In the genomic region with DNA sequence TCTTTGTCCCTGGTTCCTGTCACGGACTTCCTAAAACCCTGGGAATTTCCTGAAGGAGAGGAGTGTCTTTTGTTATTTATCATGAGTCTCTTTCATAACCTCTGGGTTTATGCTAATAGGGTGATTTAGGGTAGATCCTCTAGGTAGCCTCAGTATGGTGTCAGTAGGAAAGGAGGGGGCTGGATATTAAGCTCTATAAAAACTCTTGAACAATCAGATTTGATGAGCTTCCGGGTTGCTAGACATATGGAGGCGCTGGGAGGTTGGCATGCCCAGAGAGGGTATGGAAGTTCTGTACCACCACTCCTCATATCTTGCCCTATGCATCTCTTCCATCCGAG, we compare ENCODE assay signal across 8 cellular contexts. TPM values are rescaled to one million over a fixed set of nuclear protein-coding genes. Genes with fewer than 3 reads are reported as not detected.
A peak's percentile ranks its signal among the peaks of the same experiment; 100 is the strongest.
DNase-seq lines count a peak whose midpoint lies in the region; ATAC-seq and TF ChIP-seq lines count a peak whose summit lies in the region.

No MANE protein-coding gene starts in this region.

- H3K36me3 Mint-ChIP-seq in GM23338 (ENCODE audit: low read depth) (no peaks in the 10 kb centered on the region; the same call in 2 of the 3 replicates), progenitor cell of endocrine pancreas (ENCODE audit: insufficient read depth) (no peaks in the 10 kb centered on the region), chondrocyte (ENCODE audit: low read depth) (no peaks in the 10 kb centered on the region)

- H3K27ac Mint-ChIP-seq in GM23338 (no peak overlapping the region), progenitor cell of endocrine pancreas (no peak overlapping the region), chondrocyte (ENCODE audit: unreplicated experiment) (no peak overlapping the region)

- no peaks in the 10 kb centered on the region for H3K79me2 ChIP-seq in GM23338 (replicated peaks; ENCODE audit: insufficient read depth)

- no peaks in the 10 kb centered on the region for H4K20me1 ChIP-seq in GM23338 (replicated peaks; ENCODE audit: insufficient read depth)

- no peaks in the 10 kb centered on the region for H3K9me2 ChIP-seq in GM23338 (ENCODE audit: insufficient read depth)

- peak overlapping the region; percentile 47 for H3K4me2 ChIP-seq in GM23338

- peaks cover 17% of the 10 kb centered on the region; the same call in 1 of the 2 replicates for H3K4me1 ChIP-seq in GM23338 (ENCODE audit: insufficient read depth)

- H3K27me3 Mint-ChIP-seq in GM23338 (ENCODE audit: insufficient read depth, low read depth, poor library complexity): peaks cover 8% of the 10 kb centered on the region
- no peaks in the 10 kb centered on the region for H3K27me3 Mint-ChIP-seq in progenitor cell of endocrine pancreas
- no peaks in the 10 kb centered on the region for H3K27me3 Mint-ChIP-seq in chondrocyte (ENCODE audit: low read depth)

- DNase-seq in GM23338 (ENCODE audit: low spot score) (peak; percentile 17), fibroblast of mammary gland (ENCODE audit: low read depth) (no peak), progenitor cell of endocrine pancreas (ENCODE audit: low spot score, unreplicated experiment) (no peak), chondrocyte (ENCODE audit: low spot score) (no peak), NCI-H2107 treated with DMSO at 0.1 percent for 48 hours (lab: John Stamatoyannopoulos, UW; ENCODE audit: unreplicated experiment) (no peak)
- DNase-seq in activated CD4-positive, alpha-beta T cell treated with anti-CD3 and anti-CD28 coated beads, Interleukin-2, amount 50 U/mL, for 4 hours: no peak

- H3K36me3 ChIP-seq in GM23338 (ENCODE audit: insufficient read depth): no peaks in the 10 kb centered on the region

- peak overlapping the region; percentile 52; the same call in 1 of the 3 replicates for H3K4me3 Mint-ChIP-seq in GM23338
- peak overlapping the region; percentile 71 for H3K4me3 Mint-ChIP-seq in progenitor cell of endocrine pancreas (ENCODE audit: low read depth)
- H3K4me3 Mint-ChIP-seq in chondrocyte (ENCODE audit: unreplicated experiment): no peak overlapping the region

- H3K4me1 Mint-ChIP-seq in GM23338: peaks cover 18% of the 10 kb centered on the region
- H3K4me1 Mint-ChIP-seq in progenitor cell of endocrine pancreas (ENCODE audit: low read depth): peaks cover 14% of the 10 kb centered on the region
- peaks cover 7% of the 10 kb centered on the region for H3K4me1 Mint-ChIP-seq in chondrocyte (ENCODE audit: low read depth)

- peak overlapping the region; percentile 56; the same call in 1 of the 2 replicates for H2AFZ ChIP-seq in GM23338

- no peak overlapping the region for H3K27ac ChIP-seq in GM23338 (ENCODE audit: low read depth)
- H3K27ac ChIP-seq in VCaP: peak overlapping the region; percentile 59

- H3K27me3 ChIP-seq in GM23338 (ENCODE audit: insufficient read depth): no peaks in the 10 kb centered on the region

- TF ChIP-seq CTCF in GM23338 (conservative IDR thresholded peaks at IDR 0.05; ENCODE audit: low read depth in 2 of 2): no peak
- TF ChIP-seq CTCF in VCaP (conservative IDR thresholded peaks at IDR 0.05): no peak
- no peak for TF ChIP-seq CTCF in fibroblast of mammary gland (conservative IDR thresholded peaks at IDR 0.05; ENCODE audit: control insufficient read depth, insufficient read depth, low read depth, low read length)
- no peak for TF ChIP-seq CTCF in progenitor cell of endocrine pancreas (IDR thresholded peaks at IDR 0.05; ENCODE audit: unreplicated experiment)
- TF ChIP-seq CTCF in chondrocyte (IDR thresholded peaks at IDR 0.05): no peak

- no peaks in the 10 kb centered on the region for H3K9me3 Mint-ChIP-seq in GM23338
- H3K9me3 Mint-ChIP-seq in progenitor cell of endocrine pancreas (ENCODE audit: low read depth): peaks cover 3% of the 10 kb centered on the region
- H3K9me3 Mint-ChIP-seq in chondrocyte (ENCODE audit: low read depth): no peaks in the 10 kb centered on the region

- ATAC-seq in GM23338 (peak; percentile 69), HG02840 (IDR thresholded peaks at IDR 0.05; ENCODE audit: low FRiP score, unreplicated experiment) (no peak)

- H3K4me3 ChIP-seq in GM23338: peak overlapping the region; percentile 36
- peak overlapping the region; percentile 55 for H3K4me3 ChIP-seq in fibroblast of mammary gland (ENCODE audit: control insufficient read depth, low read depth, low read length)

- no peaks in the 10 kb centered on the region for H3F3A ChIP-seq in GM23338 (replicated peaks; ENCODE audit: low read depth)

TF ChIP-seq in GM23338, 12 proteins besides CTCF, POLR2A, EP300 and RAD21:
- TF ChIP-seq NANOG (IDR thresholded peaks at IDR 0.05; ENCODE audit: borderline replicate concordance): 0 out of 2 replicates have a peak, but pooled peaks have one; percentile 25
- TF ChIP-seq, protein P1, sequence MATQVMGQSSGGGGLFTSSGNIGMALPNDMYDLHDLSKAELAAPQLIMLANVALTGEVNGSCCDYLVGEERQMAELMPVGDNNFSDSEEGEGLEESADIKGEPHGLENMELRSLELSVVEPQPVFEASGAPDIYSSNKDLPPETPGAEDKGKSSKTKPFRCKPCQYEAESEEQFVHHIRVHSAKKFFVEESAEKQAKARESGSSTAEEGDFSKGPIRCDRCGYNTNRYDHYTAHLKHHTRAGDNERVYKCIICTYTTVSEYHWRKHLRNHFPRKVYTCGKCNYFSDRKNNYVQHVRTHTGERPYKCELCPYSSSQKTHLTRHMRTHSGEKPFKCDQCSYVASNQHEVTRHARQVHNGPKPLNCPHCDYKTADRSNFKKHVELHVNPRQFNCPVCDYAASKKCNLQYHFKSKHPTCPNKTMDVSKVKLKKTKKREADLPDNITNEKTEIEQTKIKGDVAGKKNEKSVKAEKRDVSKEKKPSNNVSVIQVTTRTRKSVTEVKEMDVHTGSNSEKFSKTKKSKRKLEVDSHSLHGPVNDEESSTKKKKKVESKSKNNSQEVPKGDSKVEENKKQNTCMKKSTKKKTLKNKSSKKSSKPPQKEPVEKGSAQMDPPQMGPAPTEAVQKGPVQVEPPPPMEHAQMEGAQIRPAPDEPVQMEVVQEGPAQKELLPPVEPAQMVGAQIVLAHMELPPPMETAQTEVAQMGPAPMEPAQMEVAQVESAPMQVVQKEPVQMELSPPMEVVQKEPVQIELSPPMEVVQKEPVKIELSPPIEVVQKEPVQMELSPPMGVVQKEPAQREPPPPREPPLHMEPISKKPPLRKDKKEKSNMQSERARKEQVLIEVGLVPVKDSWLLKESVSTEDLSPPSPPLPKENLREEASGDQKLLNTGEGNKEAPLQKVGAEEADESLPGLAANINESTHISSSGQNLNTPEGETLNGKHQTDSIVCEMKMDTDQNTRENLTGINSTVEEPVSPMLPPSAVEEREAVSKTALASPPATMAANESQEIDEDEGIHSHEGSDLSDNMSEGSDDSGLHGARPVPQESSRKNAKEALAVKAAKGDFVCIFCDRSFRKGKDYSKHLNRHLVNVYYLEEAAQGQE (IDR thresholded peaks at IDR 0.05; ENCODE audit: unreplicated experiment): no peak

RNA-seq across cellular contexts. Expression of a gene that starts 15.5 kb away (rescaled TPM):
- 91.5 and 92.9 TPM in 2 replicates for total RNA-seq in GM23338 (2014; rRNA removed; shearing (Covaris generic))
- 17.4 and 20.0 TPM in 2 replicates for polyA plus RNA-seq in GM23338 (2016; fragmentation: Nextera tagmentation; extraction: Ambion mirVana)
- 67.1 and 72.8 TPM in 2 replicates for total RNA-seq in progenitor cell of endocrine pancreas
- 43.6 to 56.7 TPM (median 55.1 TPM) in 3 replicates for total RNA-seq in chondrocyte

RNA-seq across cellular contexts. Expression of a gene that starts 30.9 kb away (rescaled TPM):
- 13.9 and 15.3 TPM in 2 replicates for total RNA-seq in GM23338 (2014; rRNA removed; shearing (Covaris generic))
- 10.2 and 11.4 TPM in 2 replicates for polyA plus RNA-seq in GM23338 (2016; fragmentation: Nextera tagmentation; extraction: Ambion mirVana)
- total RNA-seq in progenitor cell of endocrine pancreas: 25.9 and 27.8 TPM in 2 replicates
- 20.6 to 23.6 TPM (median 21.1 TPM) in 3 replicates for total RNA-seq in chondrocyte
